20 cellular contexts compared by ENCODE assay signal in genomic region chr16:54326266-54326662, GRCh38. TPM values are rescaled to one million over a fixed set of nuclear protein-coding genes. Genes with fewer than 3 reads are reported as not detected.
DNase-seq lines count a peak whose midpoint lies in the region; ATAC-seq and TF ChIP-seq lines count a peak whose summit lies in the region.
"Had no signal": no experiment of that assay in that cellular context is flagged by ENCODE, and none has a peak within 500 bp of the region (broad histone marks: within the 10 kb centered on the region; RNA-seq: fewer than 3 reads in every experiment).

No MANE protein-coding gene starts in this region.

- H3K27me3 ChIP-seq in right atrium auricular region (no peaks in the 10 kb centered on the region), left lung (peaks cover 0 to 9% of the 10 kb centered on the region in 2 donors), aorta (ENCODE audit: control insufficient read depth in 1 of 2, insufficient read depth in 2 of 2, low read length in 1 of 2) (no peaks in the 10 kb centered on the region)
- H3K27me3 ChIP-seq: cardiac muscle cell had no signal

- no peak overlapping the region for H3K27ac ChIP-seq in right atrium auricular region
- no peak overlapping the region for H3K27ac ChIP-seq in left lung
- no peak overlapping the region for H3K27ac ChIP-seq in aorta (ENCODE audit: low read depth in 1 of 2, low read length in 2 of 2)
- H3K27ac ChIP-seq: cardiac muscle cell, psoas muscle, thoracic aorta had no signal

- no peak for TF ChIP-seq CTCF in right atrium auricular region (IDR thresholded peaks at IDR 0.05)
- TF ChIP-seq CTCF in left lung (IDR thresholded peaks at IDR 0.05): no peak

- peak; percentile 75 for ATAC-seq in Right ventricle myocardium superior (ENCODE audit: poor library complexity)
- peak; percentile 28 for ATAC-seq in left lung
- peak; percentile 53 for ATAC-seq in aorta (ENCODE audit: low FRiP score)
- ATAC-seq: left colon, T-cell, WTC11 had no signal

- intact Hi-C loops in Right ventricle myocardium superior (cut with DNase I): no loop called here
- intact Hi-C loops in left lung (cut with DNase I): no loop called here
- intact Hi-C loops in aorta (cut with DNase I): no loop called here

- no peaks in the 10 kb centered on the region for H3K4me1 ChIP-seq in right atrium auricular region
- H3K4me1 ChIP-seq in left lung: no peaks in the 10 kb centered on the region
- H3K4me1 ChIP-seq in aorta (ENCODE audit: control insufficient read depth in 1 of 2, insufficient read depth in 2 of 2, low read length in 2 of 2): no peaks in the 10 kb centered on the region
- H3K4me1 ChIP-seq: psoas muscle had no signal

- no peaks in the 10 kb centered on the region for H3K9me3 ChIP-seq in right atrium auricular region
- no peaks in the 10 kb centered on the region for H3K9me3 ChIP-seq in left lung
- H3K9me3 ChIP-seq in aorta (ENCODE audit: control insufficient read depth, low read length): no peaks in the 10 kb centered on the region
- H3K9me3 ChIP-seq: psoas muscle, thoracic aorta had no signal

- 35 to 46% methylated on average over 3 of the region's 3 CpGs for WGBS in aorta, 2 donors

- no peak overlapping the region for H3K4me3 ChIP-seq in right atrium auricular region
- H3K4me3 ChIP-seq in left lung: no peak overlapping the region
- no peak overlapping the region for H3K4me3 ChIP-seq in aorta (ENCODE audit: low read length in 2 of 2)
- H3K4me3 ChIP-seq: cardiac muscle cell, psoas muscle, thoracic aorta had no signal

- no peak for DNase-seq in Right ventricle myocardium superior
- DNase-seq in right atrium auricular region (ENCODE audit: low spot score): no peak
- peak; percentile 11 for DNase-seq in fibroblast of gingiva (ENCODE audit: low read depth)
- no peak for DNase-seq in left lung
- no peak for DNase-seq in aorta
- DNase-seq in NCI-H82 treated with DMSO at 0.1 percent for 48 hours (lab: John Stamatoyannopoulos, UW; ENCODE audit: unreplicated experiment): no peak
- DNase-seq in NCI-H2081 treated with DMSO at 0.1 percent for 48 hours (lab: John Stamatoyannopoulos, UW): no peak
- no peak for DNase-seq in DMS53 (lab: John Stamatoyannopoulos, UW)
- DNase-seq: 8988T; activated naive CD4-positive, alpha-beta T cell treated with Interleukin-2 at 50 U/mL for 16 hours; CD4-positive, alpha-beta memory T cell; left colon; NCI-H2029; NCI-H526 treated with DMSO at 0.1 percent for 48 hours; psoas muscle; stimulated activated CD4-positive, alpha-beta T cell treated with anti-CD3 and anti-CD28 coated beads, Interleukin-1b, Interleukin-23, amount 100 ng/mL, for 48 hours; T-cell had no signal

- no peaks in the 10 kb centered on the region for H3K36me3 ChIP-seq in right atrium auricular region
- H3K36me3 ChIP-seq in left lung: no peaks in the 10 kb centered on the region
- no peaks in the 10 kb centered on the region for H3K36me3 ChIP-seq in aorta (ENCODE audit: control insufficient read depth in 1 of 2, insufficient read depth in 2 of 2, low read length in 1 of 2)
- H3K36me3 ChIP-seq: cardiac muscle cell, thoracic aorta had no signal

RNA-seq across cellular contexts. Expression of gene IRX3, which starts 39.7 kb away (rescaled TPM):
- total RNA-seq in Right ventricle myocardium superior (42.4 TPM), right atrium auricular region (10 to 100 TPM in 1 of 2 donors, 1 to 10 TPM in 1; 5.0 to 21.6 TPM), left lung (10 to 100 TPM; 40.7 to 42.0 TPM), aorta (1 to 10 TPM; 1.4 to 6.7 TPM)
- under 1 TPM; 0.38 to 0.49 TPM for polyA plus RNA-seq in aorta
- total RNA-seq: CD4-positive, alpha-beta memory T cell had no signal
- polyA plus RNA-seq: CD4-positive, alpha-beta memory T cell had no signal
